ENCODE assay signal across 22 cellular contexts in genomic region chr10:120041807-120042545, GRCh38.
"Had no signal": no experiment of that assay in that cellular context is flagged by ENCODE, and none has a peak within 500 bp of the region (broad histone marks: within the 10 kb centered on the region; RNA-seq: fewer than 3 reads in every experiment).

No MANE protein-coding gene starts in this region.

- H3K27me3 ChIP-seq: ascending aorta, breast epithelium, spleen, tibial artery had no signal

- H3K4me1 ChIP-seq: ascending aorta, breast epithelium, spleen, tibial artery had no signal

- H3K27ac ChIP-seq: ascending aorta, breast epithelium, spleen, tibial artery had no signal

- H3K9me3 ChIP-seq: ascending aorta, breast epithelium, spleen, tibial artery had no signal

- H3K27ac Mint-ChIP-seq: activated CD4-positive, alpha-beta T cell treated with anti-CD3 and anti-CD28 coated beads, Interleukin-2, amount 10 ng/mL, durations not matched to agents 7 days and 5 days; activated CD8-positive, alpha-beta T cell treated with anti-CD3 and anti-CD28 coated beads, Interleukin-2, amount 10 ng/mL, durations not matched to agents 7 days and 5 days; activated T-cell treated with anti-CD3 and anti-CD28 coated beads, Interleukin-2, amount 50 U/mL, for 24 hours; activated T-helper 2 cell treated with anti-CD3 and anti-CD28 coated beads, Interferon-gamma antibody, Interleukin-2, Interleukin-4, amounts not matched to agents 10 μg/mL and 5 μg/mL and 100 μg/mL, durations not matched to agents 14 hours and 24 hours and 36 hours; mesothelial cell of epicardium; nephron had no signal

- H3K27me3 Mint-ChIP-seq: activated CD4-positive, alpha-beta T cell treated with anti-CD3 and anti-CD28 coated beads, Interleukin-2, amount 10 ng/mL, durations not matched to agents 7 days and 5 days; activated T-cell treated with anti-CD3 and anti-CD28 coated beads, Interleukin-2, amount 50 U/mL, for 24 hours had no signal

- DNase-seq: activated CD4-positive, alpha-beta T cell treated with anti-CD3 and anti-CD28 coated beads, Interleukin-2, amount 10 ng/mL, durations not matched to agents 7 days and 5 days; activated CD8-positive, alpha-beta T cell treated with anti-CD3 and anti-CD28 coated beads, Interleukin-2, amount 10 ng/mL, durations not matched to agents 7 days and 5 days; activated naive CD4-positive, alpha-beta T cell treated with Interleukin-2 at 50 U/mL for 16 hours; activated T-cell treated with anti-CD3 and anti-CD28 coated beads, Interleukin-2, amount 50 U/mL, for 24 hours; cerebellar nuclear complex; cortex of kidney; hypothalamus; islet precursor cell; occipital lobe; posterior cingulate gyrus; spleen; stimulated activated CD4-positive, alpha-beta T cell treated with anti-CD3 and anti-CD28 coated beads, Interleukin-4, amount 100 ng/mL, for 4 hours; substantia nigra; tibial artery had no signal

- H3K4me1 Mint-ChIP-seq: activated CD4-positive, alpha-beta T cell treated with anti-CD3 and anti-CD28 coated beads, Interleukin-2, amount 10 ng/mL, durations not matched to agents 7 days and 5 days; mesothelial cell of epicardium; nephron had no signal

- H3K36me3 ChIP-seq: ascending aorta, breast epithelium, spleen, tibial artery had no signal

- ATAC-seq: activated CD4-positive, CD25-positive, alpha-beta regulatory T cell treated with anti-CD3 and anti-CD28 coated beads, Interleukin-2, amount 50 U/mL, for 24 hours; activated CD8-positive, alpha-beta T cell treated with anti-CD3 and anti-CD28 coated beads, Interleukin-2, amount 10 ng/mL, durations not matched to agents 7 days and 5 days had no signal

- H3K4me3 ChIP-seq: ascending aorta, breast epithelium, lung, spleen, tibial artery had no signal

- H3K9me3 Mint-ChIP-seq: activated CD4-positive, alpha-beta T cell treated with anti-CD3 and anti-CD28 coated beads, Interleukin-2, amount 10 ng/mL, durations not matched to agents 7 days and 5 days; activated T-cell treated with anti-CD3 and anti-CD28 coated beads, Interleukin-2, amount 50 U/mL, for 24 hours; activated T-helper 2 cell treated with anti-CD3 and anti-CD28 coated beads, Interferon-gamma antibody, Interleukin-2, Interleukin-4, amounts not matched to agents 10 μg/mL and 5 μg/mL and 100 μg/mL, durations not matched to agents 14 hours and 24 hours and 36 hours; nephron had no signal

- H3K4me3 Mint-ChIP-seq: activated CD4-positive, alpha-beta T cell treated with anti-CD3 and anti-CD28 coated beads, Interleukin-2, amount 10 ng/mL, durations not matched to agents 7 days and 5 days; activated CD8-positive, alpha-beta T cell treated with anti-CD3 and anti-CD28 coated beads, Interleukin-2, amount 10 ng/mL, durations not matched to agents 7 days and 5 days; activated T-cell treated with anti-CD3 and anti-CD28 coated beads, Interleukin-2, amount 50 U/mL, for 24 hours; mesothelial cell of epicardium; nephron had no signal

- FAIRE-seq: urothelium cell line had no signal

- H3K36me3 Mint-ChIP-seq: mesothelial cell of epicardium had no signal
